ENCODE assay signal across 5 cellular contexts in genomic region chr3:44782891-44783290, GRCh38.
"Had no signal": no experiment of that assay in that cellular context is flagged by ENCODE, and none has a peak within 500 bp of the region (broad histone marks: within the 10 kb centered on the region; RNA-seq: fewer than 3 reads in every experiment).

No MANE protein-coding gene starts in this region.

- H3K4me1 Mint-ChIP-seq: GM23338, H9 had no signal

- H2AFZ ChIP-seq: GM23338 had no signal

- H3K9me3 Mint-ChIP-seq: GM23338, H9 had no signal

- H3K27ac Mint-ChIP-seq: GM23338 had no signal

- H3K4me2 ChIP-seq: GM23338 had no signal

- H3K4me3 ChIP-seq: GM23338, K562 had no signal

- DNase-seq: H9, HCEC 1CT, IMR-90 had no signal

- H3K4me3 Mint-ChIP-seq: GM23338, H9 had no signal

- ATAC-seq: GM23338, K562 had no signal
